8 cellular contexts compared by ENCODE assay signal in genomic region chr10:80662429-80663211, GRCh38.
A peak's percentile ranks its signal among the peaks of the same experiment; 100 is the strongest.
DNase-seq lines count a peak whose midpoint lies in the region; ATAC-seq and TF ChIP-seq lines count a peak whose summit lies in the region.

No MANE protein-coding gene starts in this region.

- no peaks in the 10 kb centered on the region for H3K36me3 ChIP-seq in uterus

- H3K9me3 ChIP-seq in uterus, result no peaks in the 10 kb centered on the region

- no peaks in the 10 kb centered on the region for H3K4me1 ChIP-seq in uterus

- intact Hi-C loops in left ventricle myocardium superior (cut with micrococcal nuclease) (no loop called here), uterus (cut with DNase I; ENCODE audit: low total_unique reads) (no loop called here)

- DNase-seq in G401 (ENCODE audit: low spot score), result peak; percentile 70
- DNase-seq in GOT3 (lab: John Stamatoyannopoulos, UW), result peak; percentile 51
- peak; percentile 70 for DNase-seq in M059J (ENCODE audit: low read depth)
- peak; percentile 54 for DNase-seq in T follicular helper cell (ENCODE audit: low read depth)
- DNase-seq in amniotic stem cell (lab: John Stamatoyannopoulos, UW), result peak; percentile 50
- peak; percentile 87 for DNase-seq in left ventricle myocardium superior
- peak; percentile 32 for DNase-seq in pulmonary artery endothelial cell (ENCODE audit: low read depth, low spot score)
- peak; percentile 78 to 80 for DNase-seq in uterus

- H3K27me3 ChIP-seq in uterus, result no peaks in the 10 kb centered on the region

- peak; percentile 73 to 87 (median 84) for TF ChIP-seq CTCF in uterus (IDR thresholded peaks at IDR 0.05)

- ATAC-seq in left ventricle myocardium superior, result peak; percentile 87

- H3K27ac ChIP-seq in uterus, result peak overlapping the region; percentile 65 to 73

- peak overlapping the region in 1 of 2 donors; percentile 31 for H3K4me3 ChIP-seq in uterus

- in situ Hi-C loops in G401 (cut with HindIII; ENCODE audit: low sequenced_read_pairs), result no loop called here

- TF ChIP-seq POLR2A in uterus (IDR thresholded peaks at IDR 0.05), result no peak

Comparison
In these comparisons a context has a peak if more than half of its experiments do, and no peak if none do; other contexts are left out.
1. DNase-seq: peak in every context shown above with its lines; median percentile 87 in left ventricle myocardium superior; 79 in uterus; 70 in G401; 70 in M059J; 54 in T follicular helper cell; 51 in GOT3; 50 in amniotic stem cell; 32 in pulmonary artery endothelial cell.